ENCODE assay signal across 1 cellular context in the genomic region with DNA sequence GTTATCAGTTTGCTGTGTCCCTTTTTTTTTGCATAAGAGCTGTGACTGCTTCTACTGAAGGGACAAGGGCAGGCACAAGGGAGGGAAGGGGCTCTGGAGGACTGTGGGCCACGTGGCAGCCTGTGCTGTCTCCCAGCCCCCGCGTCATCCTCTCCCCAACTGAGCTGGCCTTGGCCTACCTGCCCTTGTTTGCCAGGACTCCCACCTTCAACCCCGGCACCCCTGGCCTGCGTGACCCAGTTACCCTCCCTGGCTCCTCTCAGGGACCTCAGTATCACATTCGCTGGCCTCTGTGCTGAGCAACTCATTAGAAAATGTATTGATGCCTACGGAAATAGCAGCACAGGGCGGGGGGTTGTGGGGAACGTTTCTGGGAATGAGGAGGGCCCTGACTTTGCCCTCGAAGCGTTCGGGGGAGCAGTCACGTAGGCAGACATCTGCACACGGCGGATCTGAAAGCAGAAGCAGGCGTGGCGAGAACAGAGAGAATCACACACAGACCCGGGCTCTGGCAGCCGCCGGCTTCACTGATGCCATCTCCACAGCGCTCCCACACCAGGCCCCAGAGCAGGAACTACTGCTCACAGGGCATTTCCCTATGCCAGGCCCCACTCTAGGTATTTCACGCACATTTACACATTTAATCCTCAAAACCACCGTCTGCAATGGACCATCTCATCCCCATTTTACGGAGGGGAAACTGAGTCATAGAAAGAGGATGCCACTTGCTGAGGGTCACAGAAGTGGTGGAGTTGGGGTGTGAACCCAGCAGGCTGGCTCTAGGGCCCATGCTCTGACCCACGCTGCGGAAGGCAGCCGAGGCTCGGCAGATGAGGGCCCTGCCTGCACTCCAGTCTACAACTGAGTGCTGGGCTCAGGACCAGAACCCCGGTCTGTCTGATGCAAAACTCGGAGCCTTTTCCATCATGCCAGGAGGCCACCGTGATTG.
TF ChIP-seq lines count a peak whose summit lies in the region.

No MANE protein-coding gene starts in this region.

TF ChIP-seq in A549, 52 proteins besides CTCF, POLR2A, EP300 and RAD21 (continued from another document):
- TF ChIP-seq ELK1 (IDR thresholded peaks at IDR 0.05; ENCODE audit: low read depth, low read length) (no peak), ZC3H11A (IDR thresholded peaks at IDR 0.05) (no peak), KDM1A (IDR thresholded peaks at IDR 0.05; ENCODE audit: low read depth) (no peak), HOXB5 (CRISPR knock-in tag; IDR thresholded peaks at IDR 0.05) (no peak)
- TF ChIP-seq, protein P1, sequence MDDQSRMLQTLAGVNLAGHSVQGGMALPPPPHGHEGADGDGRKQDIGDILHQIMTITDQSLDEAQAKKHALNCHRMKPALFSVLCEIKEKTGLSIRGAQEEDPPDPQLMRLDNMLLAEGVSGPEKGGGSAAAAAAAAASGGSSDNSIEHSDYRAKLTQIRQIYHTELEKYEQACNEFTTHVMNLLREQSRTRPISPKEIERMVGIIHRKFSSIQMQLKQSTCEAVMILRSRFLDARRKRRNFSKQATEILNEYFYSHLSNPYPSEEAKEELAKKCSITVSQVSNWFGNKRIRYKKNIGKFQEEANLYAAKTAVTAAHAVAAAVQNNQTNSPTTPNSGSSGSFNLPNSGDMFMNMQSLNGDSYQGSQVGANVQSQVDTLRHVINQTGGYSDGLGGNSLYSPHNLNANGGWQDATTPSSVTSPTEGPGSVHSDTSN (IDR thresholded peaks at IDR 0.05): no peak
